In genomic region chr19:34253167-34253566, GRCh38 we compare ENCODE assay signal across 8 cellular contexts. TPM values are rescaled to one million over a fixed set of nuclear protein-coding genes. Genes with fewer than 3 reads are reported as not detected.
DNase-seq lines count a peak whose midpoint lies in the region; ATAC-seq and TF ChIP-seq lines count a peak whose summit lies in the region.
"Not testable (repeated sequence)": the region's sequence is repeated elsewhere in the genome, so short reads cannot be mapped to it uniquely, and the experiment has no call there.

No MANE protein-coding gene starts in this region.

- CTCF ChIA-PET in HEK293 (lab: Yijun Ruan, JAX), result interaction anchor here (0.7 kb wide), 1 partner anchor 1195 kb away, joined by 3 read pairs; the partner anchor contains the start of gene FFAR2
- CTCF ChIA-PET in activated CD8-positive, alpha-beta T cell treated with anti-CD3 and anti-CD28 coated beads for 36 hours (lab: Charles Lee); naive thymus-derived CD4-positive, alpha-beta T cell (lab: Charles Lee): not testable (repeated sequence)

- peaks cover 18% of the 10 kb centered on the region for H3K4me1 ChIP-seq in CD4-positive, CD25-positive, alpha-beta regulatory T cell (ENCODE audit: control insufficient read depth, insufficient read depth, low read length, poor library complexity, severe bottlenecking)
- peaks cover 22% of the 10 kb centered on the region for H3K4me1 ChIP-seq in HEK293 (ENCODE audit: control insufficient read depth, insufficient read depth, low read length)
- H3K4me1 ChIP-seq in naive thymus-derived CD4-positive, alpha-beta T cell (ENCODE audit: control insufficient read depth in 2 of 2, insufficient read depth in 2 of 2, low read length in 2 of 2), result peaks cover 6 to 27% of the 10 kb centered on the region in 2 donors

- H3K27me3 Mint-ChIP-seq in CD4-positive, CD25-positive, alpha-beta regulatory T cell; T-helper 1 cell treated with Interleukin-12 subunit alpha and Interleukin-12 subunit beta and Interleukin-4 antibody, amounts not matched to agents 30 μg/mL and 1 μg/mL, for 36 hours (ENCODE audit: low read depth); activated CD8-positive, alpha-beta T cell treated with anti-CD3 and anti-CD28 coated beads for 36 hours; activated naive CD8-positive, alpha-beta T cell; naive thymus-derived CD4-positive, alpha-beta T cell; stimulated activated naive B cell treated with anti-CD40 and anti-IgM and Interleukin-4, amounts not matched to agents 10 μg/mL and 1 μg/mL and 100 μg/mL, for 72 hours: not testable (repeated sequence)
- H3K27me3 Mint-ChIP-seq in endothelial cell (ENCODE audit: unreplicated experiment), result peaks cover 10% of the 10 kb centered on the region

- H3K27ac ChIP-seq in CD4-positive, CD25-positive, alpha-beta regulatory T cell (ENCODE audit: insufficient read depth, low read length, poor library complexity, severe bottlenecking); HEK293 (ENCODE audit: extremely low read depth, low read depth, low read length); naive thymus-derived CD4-positive, alpha-beta T cell (ENCODE audit: low read depth, low read length): not testable (repeated sequence)

- peak overlapping the region; percentile 94 to 100 (median 98) for H3K4me3 Mint-ChIP-seq in CD4-positive, CD25-positive, alpha-beta regulatory T cell
- H3K4me3 Mint-ChIP-seq in T-helper 1 cell treated with Interleukin-12 subunit alpha and Interleukin-12 subunit beta and Interleukin-4 antibody, amounts not matched to agents 30 μg/mL and 1 μg/mL, for 36 hours, result peak overlapping the region; percentile 95
- peak overlapping the region; percentile 92 for H3K4me3 Mint-ChIP-seq in activated CD8-positive, alpha-beta T cell treated with anti-CD3 and anti-CD28 coated beads for 36 hours
- peak overlapping the region; percentile 99 for H3K4me3 Mint-ChIP-seq in activated naive CD8-positive, alpha-beta T cell
- peak overlapping the region; percentile 97 for H3K4me3 Mint-ChIP-seq in endothelial cell (ENCODE audit: unreplicated experiment)
- H3K4me3 Mint-ChIP-seq in naive thymus-derived CD4-positive, alpha-beta T cell, result peak overlapping the region; percentile 86 to 100 (median 96)
- peak overlapping the region in 1 of 2 donors; percentile 98 for H3K4me3 Mint-ChIP-seq in stimulated activated naive B cell treated with anti-CD40 and anti-IgM and Interleukin-4, amounts not matched to agents 10 μg/mL and 1 μg/mL and 100 μg/mL, for 72 hours

- H3K4me3 ChIP-seq in CD4-positive, CD25-positive, alpha-beta regulatory T cell (ENCODE audit: low read depth, low read length); HEK293 (ENCODE audit: low read depth, low read length); naive thymus-derived CD4-positive, alpha-beta T cell (ENCODE audit: low read length): not testable (repeated sequence)

- not testable (repeated sequence) for H3K36me3 ChIP-seq in CD4-positive, CD25-positive, alpha-beta regulatory T cell (ENCODE audit: control insufficient read depth, insufficient read depth, low read length); naive thymus-derived CD4-positive, alpha-beta T cell (ENCODE audit: control insufficient read depth in 2 of 3, insufficient read depth in 3 of 3, low read length in 3 of 3)
- peaks cover 0 to 16% of the 10 kb centered on the region in 2 experiments; a peak in 2 of 3 replicates for H3K36me3 ChIP-seq in HEK293 (ENCODE audit: control insufficient read depth in 2 of 2, insufficient read depth in 1 of 2, low read length in 2 of 2)

- intact Hi-C loops in activated CD8-positive, alpha-beta T cell treated with anti-CD3 and anti-CD28 coated beads for 36 hours (cut with micrococcal nuclease), result not testable (repeated sequence)
- intact Hi-C loops in naive thymus-derived CD4-positive, alpha-beta T cell (cut with micrococcal nuclease), result loop anchor here in 1 of 2 donors (5.0 kb wide), 1 partner anchor 81 kb away; the partner anchor contains the start of gene LSM14A

- not testable (repeated sequence) for TF ChIP-seq CTCF in HEK293 (tag by site-specific recombination; IDR thresholded peaks at IDR 0.05); activated CD8-positive, alpha-beta T cell treated with anti-CD3 and anti-CD28 coated beads for 36 hours (IDR thresholded peaks at IDR 0.05); endothelial cell (IDR thresholded peaks at IDR 0.05; ENCODE audit: unreplicated experiment)

- peak overlapping the region in 1 of 3 donors; percentile 95 for H3K27ac Mint-ChIP-seq in CD4-positive, CD25-positive, alpha-beta regulatory T cell
- H3K27ac Mint-ChIP-seq in T-helper 1 cell treated with Interleukin-12 subunit alpha and Interleukin-12 subunit beta and Interleukin-4 antibody, amounts not matched to agents 30 μg/mL and 1 μg/mL, for 36 hours; activated CD8-positive, alpha-beta T cell treated with anti-CD3 and anti-CD28 coated beads for 36 hours: not testable (repeated sequence)
- H3K27ac Mint-ChIP-seq in activated naive CD8-positive, alpha-beta T cell, result peak overlapping the region; percentile 4
- H3K27ac Mint-ChIP-seq in endothelial cell (ENCODE audit: unreplicated experiment), result peak overlapping the region; percentile 99
- H3K27ac Mint-ChIP-seq in naive thymus-derived CD4-positive, alpha-beta T cell, result peak overlapping the region in 6 of 9 donors; percentile 11 to 99 (median 97)
- peak overlapping the region; percentile 98 for H3K27ac Mint-ChIP-seq in stimulated activated naive B cell treated with anti-CD40 and anti-IgM and Interleukin-4, amounts not matched to agents 10 μg/mL and 1 μg/mL and 100 μg/mL, for 72 hours

- H3K36me3 Mint-ChIP-seq in CD4-positive, CD25-positive, alpha-beta regulatory T cell; T-helper 1 cell treated with Interleukin-12 subunit alpha and Interleukin-12 subunit beta and Interleukin-4 antibody, amounts not matched to agents 30 μg/mL and 1 μg/mL, for 36 hours (ENCODE audit: low read depth); activated CD8-positive, alpha-beta T cell treated with anti-CD3 and anti-CD28 coated beads for 36 hours (ENCODE audit: low read depth); activated naive CD8-positive, alpha-beta T cell; naive thymus-derived CD4-positive, alpha-beta T cell: not testable (repeated sequence)
- H3K36me3 Mint-ChIP-seq in endothelial cell (ENCODE audit: low read depth, unreplicated experiment), result peaks cover 13% of the 10 kb centered on the region
- H3K36me3 Mint-ChIP-seq in stimulated activated naive B cell treated with anti-CD40 and anti-IgM and Interleukin-4, amounts not matched to agents 10 μg/mL and 1 μg/mL and 100 μg/mL, for 72 hours, result peaks cover 0 to 10% of the 10 kb centered on the region in 2 donors

- peaks cover 16 to 38% (median 27%) of the 10 kb centered on the region in 4 donors for H3K4me1 Mint-ChIP-seq in CD4-positive, CD25-positive, alpha-beta regulatory T cell
- not testable (repeated sequence) for H3K4me1 Mint-ChIP-seq in T-helper 1 cell treated with Interleukin-12 subunit alpha and Interleukin-12 subunit beta and Interleukin-4 antibody, amounts not matched to agents 30 μg/mL and 1 μg/mL, for 36 hours (ENCODE audit: low read depth); endothelial cell (ENCODE audit: unreplicated experiment)
- H3K4me1 Mint-ChIP-seq in activated CD8-positive, alpha-beta T cell treated with anti-CD3 and anti-CD28 coated beads for 36 hours (ENCODE audit: low read depth), result peaks cover 26% of the 10 kb centered on the region
- H3K4me1 Mint-ChIP-seq in activated naive CD8-positive, alpha-beta T cell (ENCODE audit: low read depth), result peaks cover 24% of the 10 kb centered on the region
- H3K4me1 Mint-ChIP-seq in naive thymus-derived CD4-positive, alpha-beta T cell, result peaks cover 10 to 41% (median 31%) of the 10 kb centered on the region in 7 donors
- peaks cover 12 to 23% of the 10 kb centered on the region in 2 donors for H3K4me1 Mint-ChIP-seq in stimulated activated naive B cell treated with anti-CD40 and anti-IgM and Interleukin-4, amounts not matched to agents 10 μg/mL and 1 μg/mL and 100 μg/mL, for 72 hours

- not testable (repeated sequence) for DNase-seq in CD4-positive, CD25-positive, alpha-beta regulatory T cell; activated CD8-positive, alpha-beta T cell treated with anti-CD3 and anti-CD28 coated beads for 36 hours; endothelial cell (ENCODE audit: low spot score); naive thymus-derived CD4-positive, alpha-beta T cell; stimulated activated naive B cell treated with anti-CD40 and anti-IgM and Interleukin-4, amounts not matched to agents 10 μg/mL and 1 μg/mL and 100 μg/mL, for 72 hours

- not testable (repeated sequence) for ATAC-seq in CD4-positive, CD25-positive, alpha-beta regulatory T cell (ENCODE audit: low read depth in 2 of 2); activated CD8-positive, alpha-beta T cell treated with anti-CD3 and anti-CD28 coated beads for 36 hours; naive thymus-derived CD4-positive, alpha-beta T cell
- ATAC-seq in stimulated activated naive B cell treated with anti-CD40 and anti-IgM and Interleukin-4, amounts not matched to agents 10 μg/mL and 1 μg/mL and 100 μg/mL, for 72 hours (replicated peaks), result peak in 1 of 2 donors; percentile 5

- POLR2A ChIA-PET in HEK293 (lab: Yijun Ruan, JAX), result interaction anchor here (0.7 kb wide), 1 partner anchor 963 kb away, joined by 5 read pairs; no protein-coding TSS in a partner anchor
- POLR2A ChIA-PET in activated CD8-positive, alpha-beta T cell treated with anti-CD3 and anti-CD28 coated beads for 36 hours (lab: Charles Lee), result not testable (repeated sequence)
- POLR2A ChIA-PET in naive thymus-derived CD4-positive, alpha-beta T cell (lab: Charles Lee), result interaction anchor here (0.6 to 1.6 kb wide), 2 partner anchors 17 to 25 kb away, joined by 5 to 6 read pairs; no protein-coding TSS in a partner anchor

- H3K9me3 ChIP-seq in CD4-positive, CD25-positive, alpha-beta regulatory T cell (ENCODE audit: control insufficient read depth in 2 of 2, low read length in 2 of 2); HEK293 (ENCODE audit: control insufficient read depth, insufficient read depth, low read depth, low read length); naive thymus-derived CD4-positive, alpha-beta T cell (ENCODE audit: control insufficient read depth in 2 of 3, low read length in 3 of 3): not testable (repeated sequence)

- H3K9me3 Mint-ChIP-seq in CD4-positive, CD25-positive, alpha-beta regulatory T cell; T-helper 1 cell treated with Interleukin-12 subunit alpha and Interleukin-12 subunit beta and Interleukin-4 antibody, amounts not matched to agents 30 μg/mL and 1 μg/mL, for 36 hours; activated CD8-positive, alpha-beta T cell treated with anti-CD3 and anti-CD28 coated beads for 36 hours; activated naive CD8-positive, alpha-beta T cell (ENCODE audit: low read depth); endothelial cell (ENCODE audit: unreplicated experiment); naive thymus-derived CD4-positive, alpha-beta T cell; stimulated activated naive B cell treated with anti-CD40 and anti-IgM and Interleukin-4, amounts not matched to agents 10 μg/mL and 1 μg/mL and 100 μg/mL, for 72 hours: not testable (repeated sequence)

- H3K27me3 ChIP-seq in CD4-positive, CD25-positive, alpha-beta regulatory T cell (ENCODE audit: control insufficient read depth, insufficient read depth, low read length); naive thymus-derived CD4-positive, alpha-beta T cell (ENCODE audit: control insufficient read depth in 2 of 2, insufficient read depth in 2 of 2, low read length in 2 of 2): not testable (repeated sequence)

RNA-seq across cellular contexts. Expression of gene GARRE1, which starts 1.2 kb away (rescaled TPM):
- total RNA-seq in CD4-positive, CD25-positive, alpha-beta regulatory T cell, result 47.4 TPM
- 1 to 10 TPM; 3.2 to 6.6 (median 4.5) TPM for polyA plus RNA-seq in CD4-positive, CD25-positive, alpha-beta regulatory T cell
- 1 to 10 TPM; 7.2 to 8.1 TPM for total RNA-seq in activated CD8-positive, alpha-beta T cell treated with anti-CD3 and anti-CD28 coated beads for 36 hours
- 49.0 TPM for total RNA-seq in endothelial cell (ENCODE audit: unreplicated experiment)
- total RNA-seq in naive thymus-derived CD4-positive, alpha-beta T cell, result 10 to 100 TPM; 11.7 to 57.2 (median 38.0) TPM
- polyA plus RNA-seq in naive thymus-derived CD4-positive, alpha-beta T cell, result 1 to 10 TPM; 5.3 to 9.0 TPM
